Comparison of ENCODE assay signal across 1 cellular context in genomic region chr9:132794730-132795380, GRCh38.
TF ChIP-seq lines count a peak whose summit lies in the region.

No MANE protein-coding gene starts in this region.

TF ChIP-seq in GM23338, 12 proteins besides CTCF, POLR2A, EP300 and RAD21 (continued from another document):
- no peak for TF ChIP-seq ZNF462 (CRISPR knock-in tag; IDR thresholded peaks at IDR 0.05)
